In genomic region chr3:14602804-14603644, GRCh38 we compare ENCODE assay signal across 13 cellular contexts. TPM values are rescaled to one million over a fixed set of nuclear protein-coding genes. Genes with fewer than 3 reads are reported as not detected.
DNase-seq lines count a peak whose midpoint lies in the region; ATAC-seq and FAIRE-seq lines count a peak whose summit lies in the region.
"Had no signal": no experiment of that assay in that cellular context is flagged by ENCODE, and none has a peak within 500 bp of the region (broad histone marks: within the 10 kb centered on the region; RNA-seq: fewer than 3 reads in every experiment).

No MANE protein-coding gene starts in this region.

- no peak overlapping the region for H3K27ac ChIP-seq in HUES64 (ENCODE audit: low read depth, low read length)

- ATAC-seq in GM21390 (IDR thresholded peaks at IDR 0.05; ENCODE audit: unreplicated experiment) (no peak), GM18858 (IDR thresholded peaks at IDR 0.05; ENCODE audit: unreplicated experiment) (no peak)
- ATAC-seq: stimulated activated naive B cell treated with anti-CD40 and anti-IgM and Interleukin-4, amounts not matched to agents 10 μg/mL and 1 μg/mL and 100 μg/mL, for 72 hours had no signal

- H3K9me3 ChIP-seq in HUES64 (ENCODE audit: insufficient read depth, low read depth, low read length) (no peaks in the 10 kb centered on the region), neuron (ENCODE audit: low read length) (no peaks in the 10 kb centered on the region)

- H3K9ac ChIP-seq in HUES64 (ENCODE audit: low read depth, low read length) = peak overlapping the region; percentile 49; the same call in 1 of the 2 replicates

- H3K4me1 ChIP-seq in HUES64 (ENCODE audit: insufficient read depth, low read length) (0 out of 2 replicates have a peak, but pooled peaks cover 3% of the 10 kb centered on the region), neuron (ENCODE audit: insufficient read depth, low read length) (peaks cover 3% of the 10 kb centered on the region)

- 4% methylated on average over 83 of the region's 85 CpGs for WGBS in HUES64

- H3K4me3 ChIP-seq in HUES64 (ENCODE audit: low read length) (peak overlapping the region; percentile 57), neuron (ENCODE audit: low read length) (peak overlapping the region; percentile 16)

- no peaks in the 10 kb centered on the region for H3K36me3 ChIP-seq in HUES64 (ENCODE audit: insufficient read depth, low read length)
- H3K36me3 ChIP-seq in neuron (ENCODE audit: insufficient read depth, low read length) = no peaks in the 10 kb centered on the region

- H3K27me3 ChIP-seq in HUES64 (ENCODE audit: insufficient read depth, low read length) = peaks cover 43% of the 10 kb centered on the region
- H3K27me3 ChIP-seq in neuron (ENCODE audit: insufficient read depth, low read length) = peaks cover 56% of the 10 kb centered on the region

- DNase-seq in AG20443 (ENCODE audit: low spot score) (peak; percentile 71), frontal cortex (ENCODE audit: low spot score in 2 of 2) (peak; percentile 49 to 53), NCI-H1092 treated with DMSO at 0.1 percent for 48 hours (lab: John Stamatoyannopoulos, UW) (no peak), Ammon's horn (ENCODE audit: low spot score) (no peak)
- DNase-seq: activated naive CD8-positive, alpha-beta T cell treated with anti-CD3 and anti-CD28 coated beads, Interleukin-2, amount 10 ng/mL, durations not matched to agents 7 days and 5 days; foreskin fibroblast; NCI-H345; stimulated activated naive B cell treated with anti-CD40 and anti-IgM and Interleukin-4, amounts not matched to agents 10 μg/mL and 1 μg/mL and 100 μg/mL, for 72 hours had no signal

- FAIRE-seq in frontal cortex (lab: Jason Lieb, UNC) = no peak
- FAIRE-seq: G401.6 had no signal

- peak overlapping the region; percentile 66 for H2AFZ ChIP-seq in neuron (ENCODE audit: low read depth, low read length)

RNA-seq across cellular contexts. Expression of gene CCDC174, which starts 48.5 kb away (rescaled TPM):
- 8.4 TPM for polyA plus RNA-seq in HUES64 (2013, experiment 1 of 2)
- 11.7 TPM for polyA plus RNA-seq in HUES64 (2013, experiment 2 of 2)
- total RNA-seq in frontal cortex = 10.6 TPM

Comparison
In these comparisons a context has a peak if more than half of its experiments do, and no peak if none do; other contexts are left out.
1. DNase-seq: peak in AG20443 (single experiment) and frontal cortex (2 of 2); none in NCI-H1092 treated with DMSO at 0.1 percent for 48 hours (single experiment) and Ammon's horn (single experiment).